ENCODE assay signal across 18 cellular contexts in the genomic region with DNA sequence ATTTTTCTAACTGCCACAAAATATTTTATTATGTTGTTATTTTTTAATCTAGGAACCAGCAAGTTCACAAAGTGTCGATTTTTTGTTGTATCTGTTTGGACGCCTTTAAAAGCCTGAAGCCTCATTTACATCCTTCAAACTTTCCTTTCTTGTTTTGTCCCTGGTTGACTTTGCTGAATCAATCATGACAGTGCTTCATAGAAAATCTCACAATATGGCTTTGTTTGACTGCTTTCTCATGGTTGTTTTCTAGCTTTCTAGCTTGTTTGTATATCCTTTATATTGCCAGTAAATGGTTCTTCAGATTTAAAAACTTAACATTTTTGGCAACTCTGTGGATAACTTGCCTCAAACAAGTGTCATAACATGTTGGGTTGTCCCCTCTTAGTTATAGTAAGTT.
DNase-seq lines count a peak whose midpoint lies in the region; ATAC-seq, FAIRE-seq and TF ChIP-seq lines count a peak whose summit lies in the region.
"Had no signal": no experiment of that assay in that cellular context is flagged by ENCODE, and none has a peak within 500 bp of the region (broad histone marks: within the 10 kb centered on the region; RNA-seq: fewer than 3 reads in every experiment).

No MANE protein-coding gene starts in this region.

- no peak overlapping the region for H2BK120ac ChIP-seq in H1 (replicated peaks; ENCODE audit: low read depth, low read length)

- H2AFZ ChIP-seq in H1 (ENCODE audit: low read length) = no peak overlapping the region; the same call in 1 of the 2 replicates

- WGBS in H1 (ENCODE audit: extremely low coverage in 1 of 2, insufficient coverage in 1 of 2, insufficient read length in 1 of 2, insufficient replicate concordance in 2 of 2, low coverage in 1 of 2, low lambda C conversion rate in 2 of 2, missing lambda C conversion rate in 1 of 2), 2 experiments = 91% methylated on average over 2 of the region's 2 CpGs; no CpG with 5 or more reads in 1 of the 2 experiments

- TF ChIP-seq CTCF in H1 (IDR thresholded peaks at IDR 0.05; ENCODE audit: control extremely low read depth in 1 of 3, insufficient read depth in 1 of 3, low read depth in 1 of 3, low read length in 3 of 3) (no peak), neural crest cell (conservative IDR thresholded peaks at IDR 0.05) (no peak)

- no peak overlapping the region for H3K23ac ChIP-seq in H1 (ENCODE audit: insufficient read length)

- H3K4me3 ChIP-seq in H1 (ENCODE audit: extremely low read depth in 1 of 4, insufficient read depth in 2 of 4, low read depth in 3 of 4, low read length in 4 of 4) = no peak overlapping the region
- H3K4me3 ChIP-seq: BLaER1 treated with 17β-estradiol and CSF1 and Interleukin-3, amounts not matched to agents 10 nM and 100 nM; GM12878; HAP-1 had no signal

- CTCF ChIA-PET in H1 (lab: Charles Lee; ENCODE audit: partially characterized antibody) = no interaction called here
- CTCF ChIA-PET in activated naive CD4-positive, alpha-beta T cell treated with anti-CD3 and anti-CD28 coated beads for 36 hours (lab: Charles Lee) = no interaction called here

- no peak for TF ChIP-seq EP300 in H1 (IDR thresholded peaks at IDR 0.05; ENCODE audit: borderline replicate concordance in 1 of 2, low read depth in 2 of 2, low read length in 2 of 2)

- intact Hi-C loops in left cardiac atrium (cut with DNase I) = no loop called here
- intact Hi-C loops in activated naive CD4-positive, alpha-beta T cell treated with anti-CD3 and anti-CD28 coated beads for 36 hours (cut with micrococcal nuclease) = no loop called here

- no peaks in the 10 kb centered on the region for H3K27me3 Mint-ChIP-seq in neural crest cell (ENCODE audit: low read depth)
- H3K27me3 Mint-ChIP-seq in activated naive CD4-positive, alpha-beta T cell treated with anti-CD3 and anti-CD28 coated beads for 36 hours (ENCODE audit: low read depth) = no peaks in the 10 kb centered on the region
- H3K27me3 Mint-ChIP-seq: B cell had no signal

- TF ChIP-seq POLR2A in H1 (IDR thresholded peaks at IDR 0.05; ENCODE audit: control extremely low read depth in 1 of 2, low read depth in 2 of 2, low read length in 2 of 2) = no peak

- H2BK20ac ChIP-seq in H1 (ENCODE audit: low read length) = no peak overlapping the region

- H3K4me2 ChIP-seq in H1 (ENCODE audit: insufficient read depth in 1 of 2, low read depth in 2 of 2, low read length in 2 of 2) = no peak overlapping the region
- H3K4me2 ChIP-seq: BLaER1 treated with 17β-estradiol and CSF1 and Interleukin-3, amounts not matched to agents 10 nM and 100 nM had no signal

- no peak for ATAC-seq in left cardiac atrium
- ATAC-seq: CD8-positive, alpha-beta T cell; GM12878 had no signal

- H4K91ac ChIP-seq in H1 (replicated peaks; ENCODE audit: insufficient read length, low read length) = no peak overlapping the region

- peaks cover 2% of the 10 kb centered on the region for H3K9me3 Mint-ChIP-seq in neural crest cell
- peaks cover 3% of the 10 kb centered on the region for H3K9me3 Mint-ChIP-seq in activated naive CD4-positive, alpha-beta T cell treated with anti-CD3 and anti-CD28 coated beads for 36 hours

- no peak overlapping the region for H2BK5ac ChIP-seq in H1 (ENCODE audit: low read depth, low read length)

- H4K5ac ChIP-seq in H1 (ENCODE audit: insufficient read length, low read depth, low read length) = no peak overlapping the region

- no peak overlapping the region for H3K18ac ChIP-seq in H1 (ENCODE audit: extremely low read depth, low read length)

- FAIRE-seq in H1 (lab: Jason Lieb, UNC) = no peak
- FAIRE-seq: GM12878 had no signal

- H2AK5ac ChIP-seq in H1 (ENCODE audit: low read depth, low read length) = no peak overlapping the region

- H3K56ac ChIP-seq in H1 (replicated peaks; ENCODE audit: insufficient read length, low read depth, low read length) = no peak overlapping the region

- no peaks in the 10 kb centered on the region for H3K79me2 ChIP-seq in H1 (ENCODE audit: control insufficient read depth in 1 of 2, insufficient read depth in 2 of 2, low read length in 2 of 2)

- no peaks in the 10 kb centered on the region for H3K79me1 ChIP-seq in H1 (ENCODE audit: low read depth, low read length)

- no peaks in the 10 kb centered on the region for H4K20me1 ChIP-seq in H1 (replicated peaks in 1 of 2; ENCODE audit: control insufficient read depth in 1 of 2, insufficient read depth in 2 of 2, low read length in 2 of 2)
- H4K20me1 ChIP-seq: BLaER1 treated with 17β-estradiol and CSF1 and Interleukin-3, amounts not matched to agents 10 nM and 100 nM had no signal

- no peaks in the 10 kb centered on the region for H3K36me3 Mint-ChIP-seq in neural crest cell (ENCODE audit: low read depth)
- no peaks in the 10 kb centered on the region for H3K36me3 Mint-ChIP-seq in activated naive CD4-positive, alpha-beta T cell treated with anti-CD3 and anti-CD28 coated beads for 36 hours (ENCODE audit: low read depth)
- H3K36me3 Mint-ChIP-seq: CD8-positive, alpha-beta T cell had no signal

- POLR2A ChIA-PET in H1 (lab: Charles Lee; ENCODE audit: partially characterized antibody) = no interaction called here

- DNase-seq in H1 (ENCODE audit: low read depth in 1 of 2, low spot score in 2 of 2) = no peak
- peak; percentile 51 for DNase-seq in globus pallidus (ENCODE audit: low spot score)
- no peak for DNase-seq in neural crest cell (ENCODE audit: low read depth, low spot score)
- DNase-seq in NCI-H2029 treated with DMSO at 0.1 percent for 48 hours (lab: John Stamatoyannopoulos, UW) = no peak
- DNase-seq in left cardiac atrium = no peak
- DNase-seq in activated naive CD4-positive, alpha-beta T cell treated with anti-CD3 and anti-CD28 coated beads for 36 hours = no peak
- no peak for DNase-seq in effector CD4-positive, alpha-beta T cell
- DNase-seq: CD8-positive, alpha-beta T cell; COR-L47; DMS 273 treated with DMSO at 0.1 percent for 48 hours; DMS53; DND-41; EL had no signal

- no peak overlapping the region for H2BK12ac ChIP-seq in H1 (ENCODE audit: low read depth, low read length)

- no peaks in the 10 kb centered on the region for H3K4me1 ChIP-seq in H1 (replicated peaks in 1 of 4; ENCODE audit: control insufficient read depth in 3 of 4, insufficient read depth in 4 of 4, low read length in 3 of 4)
- H3K4me1 ChIP-seq: BLaER1 treated with 17β-estradiol and CSF1 and Interleukin-3, amounts not matched to agents 10 nM and 100 nM; HAP-1 had no signal

- H3K4me1 Mint-ChIP-seq in neural crest cell = peaks cover 56% of the 10 kb centered on the region
- H3K4me1 Mint-ChIP-seq in activated naive CD4-positive, alpha-beta T cell treated with anti-CD3 and anti-CD28 coated beads for 36 hours (ENCODE audit: low read depth) = no peaks in the 10 kb centered on the region
- H3K4me1 Mint-ChIP-seq: B cell had no signal

- no peaks in the 10 kb centered on the region for H3K36me3 ChIP-seq in H1 (ENCODE audit: control insufficient read depth in 2 of 4, insufficient read depth in 4 of 4, low read length in 3 of 4)
- H3K36me3 ChIP-seq: BLaER1 treated with 17β-estradiol and CSF1 and Interleukin-3, amounts not matched to agents 10 nM and 100 nM; HAP-1 had no signal

- no peak overlapping the region for H3K14ac ChIP-seq in H1 (ENCODE audit: insufficient read length)

- H4K8ac ChIP-seq in H1 (ENCODE audit: extremely low read depth, insufficient read depth, low read length) = no peak overlapping the region

- peak overlapping the region; percentile 92 for H3K27ac Mint-ChIP-seq in neural crest cell (ENCODE audit: unreplicated experiment)
- no peak overlapping the region for H3K27ac Mint-ChIP-seq in activated naive CD4-positive, alpha-beta T cell treated with anti-CD3 and anti-CD28 coated beads for 36 hours
- H3K27ac Mint-ChIP-seq: B cell; CD8-positive, alpha-beta T cell had no signal

- no peak overlapping the region for H2BK15ac ChIP-seq in H1 (ENCODE audit: low read length)

- TF ChIP-seq RAD21 in H1 (IDR thresholded peaks at IDR 0.05 in 1 of 2, conservative IDR thresholded peaks at IDR 0.05 in 1 of 2; ENCODE audit: low read depth in 2 of 2, low read length in 2 of 2) = no peak

- no peaks in the 10 kb centered on the region; the same call in 1 of the 2 replicates for H3K23me2 ChIP-seq in H1 (ENCODE audit: low read depth, low read length)

- H3K9ac ChIP-seq in H1 (replicated peaks in 1 of 4; ENCODE audit: extremely low read depth in 1 of 4, low read depth in 3 of 4, low read length in 3 of 4) = no peak overlapping the region
- H3K9ac ChIP-seq: BLaER1 treated with 17β-estradiol and CSF1 and Interleukin-3, amounts not matched to agents 10 nM and 100 nM had no signal

- no peaks in the 10 kb centered on the region for H3K27me3 ChIP-seq in H1 (replicated peaks in 1 of 4; ENCODE audit: control insufficient read depth in 3 of 4, extremely low read depth in 1 of 4, insufficient read depth in 3 of 4, low read length in 3 of 4)
- H3K27me3 ChIP-seq: BLaER1 treated with 17β-estradiol and CSF1 and Interleukin-3, amounts not matched to agents 10 nM and 100 nM had no signal

- no peaks in the 10 kb centered on the region for H3K9me3 ChIP-seq in H1 (ENCODE audit: insufficient read depth in 2 of 2, low read depth in 1 of 2, low read length in 1 of 2)
- H3K9me3 ChIP-seq: BLaER1 treated with 17β-estradiol and CSF1 and Interleukin-3, amounts not matched to agents 10 nM and 100 nM had no signal

- no peak overlapping the region for H3K27ac ChIP-seq in H1 (ENCODE audit: low read depth, low read length)
- H3K27ac ChIP-seq: BLaER1 treated with 17β-estradiol and CSF1 and Interleukin-3, amounts not matched to agents 10 nM and 100 nM; HL-60 had no signal

- H3K4me3 Mint-ChIP-seq in neural crest cell = no peak overlapping the region
- no peak overlapping the region for H3K4me3 Mint-ChIP-seq in activated naive CD4-positive, alpha-beta T cell treated with anti-CD3 and anti-CD28 coated beads for 36 hours
- H3K4me3 Mint-ChIP-seq: B cell; CD8-positive, alpha-beta T cell had no signal

- no peak overlapping the region for H3K4ac ChIP-seq in H1 (replicated peaks; ENCODE audit: insufficient read length, low read depth, low read length)

TF ChIP-seq in H1, 55 proteins besides CTCF, POLR2A, EP300 and RAD21:
- no peak for TF ChIP-seq CHD1 (IDR thresholded peaks at IDR 0.05; ENCODE audit: low read depth, low read length)
- TF ChIP-seq BRCA1 (IDR thresholded peaks at IDR 0.05; ENCODE audit: low read depth, low read length) = no peak
- TF ChIP-seq ASH2L (IDR thresholded peaks at IDR 0.05; ENCODE audit: low read length) = no peak
- peak; percentile 40; the same call in 1 of the 2 replicates for TF ChIP-seq BACH1 (IDR thresholded peaks at IDR 0.05; ENCODE audit: low read length)
- no peak for TF ChIP-seq JUND (IDR thresholded peaks at IDR 0.05; ENCODE audit: low read length)
- TF ChIP-seq CBX8 (IDR thresholded peaks at IDR 0.05; ENCODE audit: borderline replicate concordance, low read depth, low read length) = no peak
- TF ChIP-seq RNF2 (IDR thresholded peaks at IDR 0.05; ENCODE audit: borderline replicate concordance, low read depth, low read length, missing control alignments, poor library complexity, severe bottlenecking) = no peak
- no peak for TF ChIP-seq SUZ12 (IDR thresholded peaks at IDR 0.05; ENCODE audit: low read length)
